ENCODE assay signal across 13 cellular contexts in genomic region chr3:42504334-42505202, GRCh38. TPM values are rescaled to one million over a fixed set of nuclear protein-coding genes. Genes with fewer than 3 reads are reported as not detected.
A peak's percentile ranks its signal among the peaks of the same experiment; 100 is the strongest.
DNase-seq lines count a peak whose midpoint lies in the region; ATAC-seq, FAIRE-seq and TF ChIP-seq lines count a peak whose summit lies in the region.
"Had no signal": no experiment of that assay in that cellular context is flagged by ENCODE, and none has a peak within 500 bp of the region (broad histone marks: within the 10 kb centered on the region; RNA-seq: fewer than 3 reads in every experiment).

No MANE protein-coding gene starts in this region.

- H3K4me1 ChIP-seq in liver (ENCODE audit: control insufficient read depth in 4 of 4, insufficient read depth in 4 of 4, low read length in 3 of 4) (peaks cover 2 to 21% (median 12%) of the 10 kb centered on the region in 4 donors), HepG2 (ENCODE audit: insufficient read depth, low read length) (peaks cover 14% of the 10 kb centered on the region), body of pancreas (peaks cover 31% of the 10 kb centered on the region), urinary bladder (ENCODE audit: insufficient read depth) (no peaks in the 10 kb centered on the region)
- peaks cover 0 to 49% of the 10 kb centered on the region in 2 donors for H3K4me1 ChIP-seq in naive thymus-derived CD4-positive, alpha-beta T cell (ENCODE audit: control insufficient read depth in 2 of 2, insufficient read depth in 2 of 2, low read length in 2 of 2)

- H3K27me3 ChIP-seq in liver (ENCODE audit: control insufficient read depth in 4 of 4, insufficient read depth in 4 of 4, low read length in 3 of 4) (no peaks in the 10 kb centered on the region), HepG2 (ENCODE audit: control insufficient read depth in 1 of 2, insufficient read depth in 2 of 2, low read length in 2 of 2) (peaks cover 9 to 46% of the 10 kb centered on the region in 2 experiments; a peak in 4 of 5 replicates), body of pancreas (peaks cover 0 to 4% of the 10 kb centered on the region in 2 donors)
- H3K27me3 ChIP-seq in naive thymus-derived CD4-positive, alpha-beta T cell (ENCODE audit: control insufficient read depth in 2 of 2, insufficient read depth in 2 of 2, low read length in 2 of 2): peaks cover 0 to 5% of the 10 kb centered on the region in 2 donors

- TF ChIP-seq POLR2A in HepG2 (IDR thresholded peaks at IDR 0.05; ENCODE audit: insufficient read depth in 1 of 2, low read depth in 2 of 2, low read length in 2 of 2): no peak
- no peak for TF ChIP-seq POLR2A in body of pancreas (IDR thresholded peaks at IDR 0.05)

- peaks cover 8 to 38% (median 12%) of the 10 kb centered on the region in 5 donors for H3K27me3 Mint-ChIP-seq in naive thymus-derived CD4-positive, alpha-beta T cell

- no peaks in the 10 kb centered on the region for H4K20me1 ChIP-seq in HepG2 (ENCODE audit: insufficient read depth, low read length)

- no peak overlapping the region for H3K9ac ChIP-seq in liver (ENCODE audit: low read depth in 1 of 2, low read length in 2 of 2)
- no peak overlapping the region for H3K9ac ChIP-seq in HepG2 (ENCODE audit: insufficient read depth, low read depth, low read length)

- no peaks in the 10 kb centered on the region for H3K36me3 ChIP-seq in liver (ENCODE audit: control insufficient read depth in 4 of 4, insufficient read depth in 3 of 4, low read depth in 1 of 4, low read length in 3 of 4)
- H3K36me3 ChIP-seq in HepG2 (replicated peaks in 1 of 2; ENCODE audit: control insufficient read depth in 1 of 2, insufficient read depth in 2 of 2, low read length in 2 of 2): no peaks in the 10 kb centered on the region
- H3K36me3 ChIP-seq in body of pancreas (replicated peaks in 1 of 2; ENCODE audit: insufficient read depth in 1 of 2, low read depth in 2 of 2): no peaks in the 10 kb centered on the region
- H3K36me3 ChIP-seq in naive thymus-derived CD4-positive, alpha-beta T cell (ENCODE audit: control insufficient read depth in 2 of 3, insufficient read depth in 3 of 3, low read length in 3 of 3): no peaks in the 10 kb centered on the region
- no peaks in the 10 kb centered on the region for H3K36me3 ChIP-seq in urinary bladder (ENCODE audit: insufficient read depth)

- peak overlapping the region in 9 of 10 donors; percentile 86 to 98 (median 94) for H3K4me3 Mint-ChIP-seq in naive thymus-derived CD4-positive, alpha-beta T cell

- in situ Hi-C loops in HepG2 (cut with HindIII; ENCODE audit: extremely low pct_ligation_motif_present, low pct_unique_long_range_greater_than_20kb): no loop called here

- TF ChIP-seq CTCF in liver (IDR thresholded peaks at IDR 0.05; ENCODE audit: low read depth, low read length, missing input control) (no peak), HepG2 (CRISPR knock-in tag; IDR thresholded peaks at IDR 0.05) (no peak), body of pancreas (IDR thresholded peaks at IDR 0.05) (no peak)

- no peaks in the 10 kb centered on the region for H3K36me3 Mint-ChIP-seq in naive thymus-derived CD4-positive, alpha-beta T cell

- no peak for FAIRE-seq in HepG2 (lab: Jason Lieb, UNC)

- H3K27ac ChIP-seq in liver (ENCODE audit: low read depth in 1 of 2, low read length in 2 of 2) (peak overlapping the region; percentile 5 to 29), HepG2 (ENCODE audit: extremely low read length, insufficient read depth, low read length) (no peak overlapping the region), body of pancreas (no peak overlapping the region), urinary bladder (ENCODE audit: low read depth) (peak overlapping the region; percentile 11)
- peak overlapping the region; percentile 79 for H3K27ac ChIP-seq in naive thymus-derived CD4-positive, alpha-beta T cell (ENCODE audit: low read depth, low read length)

- H3K4me3 ChIP-seq in liver (ENCODE audit: low read depth in 1 of 3, low read length in 3 of 3) (no peak overlapping the region), HepG2 (replicated peaks in 1 of 3; ENCODE audit: insufficient read depth in 1 of 3, low read depth in 2 of 3, low read length in 3 of 3) (no peak overlapping the region), body of pancreas (no peak overlapping the region), urinary bladder (ENCODE audit: low read depth, low read length) (no peak overlapping the region)
- H3K4me3 ChIP-seq in naive thymus-derived CD4-positive, alpha-beta T cell (ENCODE audit: low read length): no peak overlapping the region

- DNase-seq in HepG2 (ENCODE audit: low spot score) (no peak), body of pancreas (peak in 3 of 4 donors; percentile 5 to 15 (median 10)), NCI-H1105 treated with DMSO at 0.1 percent for 48 hours (lab: John Stamatoyannopoulos, UW) (no peak), T1000 (lab: John Stamatoyannopoulos, UW) (no peak)
- DNase-seq in naive thymus-derived CD4-positive, alpha-beta T cell: peak in 1 of 9 donors; percentile 13
- DNase-seq: amygdala, GOT3, NCI-H2227 treated with DMSO at 0.1 percent for 48 hours, nucleus accumbens had no signal

- H3K27ac Mint-ChIP-seq in naive thymus-derived CD4-positive, alpha-beta T cell: peak overlapping the region in 8 of 9 donors; percentile 12 to 95 (median 88)

- H3K9me3 ChIP-seq in liver (ENCODE audit: control insufficient read depth in 4 of 4, low read length in 3 of 4): no peaks in the 10 kb centered on the region
- H3K9me3 ChIP-seq in HepG2 (ENCODE audit: low read length): no peaks in the 10 kb centered on the region
- H3K9me3 ChIP-seq in body of pancreas: no peaks in the 10 kb centered on the region
- no peaks in the 10 kb centered on the region for H3K9me3 ChIP-seq in naive thymus-derived CD4-positive, alpha-beta T cell (ENCODE audit: control insufficient read depth in 2 of 3, low read length in 3 of 3)

- TF ChIP-seq EP300 in HepG2 (IDR thresholded peaks at IDR 0.05; ENCODE audit: low read depth in 2 of 2, low read length in 2 of 2) (no peak), HepG2 (CRISPR knock-in tag; IDR thresholded peaks at IDR 0.05; ENCODE audit: borderline replicate concordance) (no peak)

- no peaks in the 10 kb centered on the region for H3K9me3 Mint-ChIP-seq in naive thymus-derived CD4-positive, alpha-beta T cell

- CTCF ChIA-PET in HepG2 (lab: Yijun Ruan, JAX; ENCODE audit: low intra/inter-chr PET ratio, low total read pairs): no interaction called here
- CTCF ChIA-PET in naive thymus-derived CD4-positive, alpha-beta T cell (lab: Charles Lee): interaction anchor here (0.6 to 1.5 kb wide), 7 partner anchors 14 to 43 kb away, joined by 3 to 7 read pairs (median 4); no protein-coding TSS in a partner anchor

- H3K79me2 ChIP-seq in HepG2 (ENCODE audit: insufficient read depth, low read length): no peaks in the 10 kb centered on the region

- ATAC-seq in HepG2 (no peak), body of pancreas (no peak), GM19035 (IDR thresholded peaks at IDR 0.05; ENCODE audit: unreplicated experiment) (no peak)
- ATAC-seq in naive thymus-derived CD4-positive, alpha-beta T cell: no peak

- POLR2A ChIA-PET in HepG2 (lab: Yijun Ruan, JAX): no interaction called here
- POLR2A ChIA-PET in naive thymus-derived CD4-positive, alpha-beta T cell (lab: Charles Lee): interaction anchor here (1.4 to 5.1 kb wide), 3 partner anchors 12 to 43 kb away, joined by 3 to 82 read pairs (median 59); no protein-coding TSS in a partner anchor

- intact Hi-C loops in HepG2 (cut with micrococcal nuclease; ENCODE audit: unreplicated experiment): loop anchor here (5.0 kb wide), 1 partner anchor 38 kb away; no protein-coding TSS in a partner anchor
- intact Hi-C loops in body of pancreas (cut with DNase I): loop anchor here (5.0 kb wide), 1 partner anchor 33 kb away; no protein-coding TSS in a partner anchor
- intact Hi-C loops in naive thymus-derived CD4-positive, alpha-beta T cell (cut with micrococcal nuclease): loop anchor here (5.0 to 10.0 kb wide), 5 partner anchors 148 to 490 kb away; partner anchors contain the start of gene ZBTB47 (in 1 of the 2)

- no peak overlapping the region for H2AFZ ChIP-seq in HepG2 (ENCODE audit: low read length)

- TF ChIP-seq RAD21 in liver (IDR thresholded peaks at IDR 0.05) (no peak), HepG2 (CRISPR knock-in tag; IDR thresholded peaks at IDR 0.05) (no peak)

- BruUV-seq in HepG2 (replicated peaks; lab: Mats Ljungman, UMichigan): no TSS peak

- WGBS in liver: 78% methylated on average over 10 of the region's 10 CpGs
- 40% methylated on average over 7 of the region's 10 CpGs for WGBS in HepG2 (ENCODE audit: low lambda C conversion rate)
- 72 to 79% methylated on average over 10 of the region's 10 CpGs for WGBS in body of pancreas, 2 donors
- 71% methylated on average over 10 of the region's 10 CpGs for WGBS in urinary bladder

- peaks cover 41 to 82% (median 64%) of the 10 kb centered on the region in 7 donors for H3K4me1 Mint-ChIP-seq in naive thymus-derived CD4-positive, alpha-beta T cell

- H3K4me2 ChIP-seq in HepG2 (ENCODE audit: low read depth, low read length): no peak overlapping the region

RNA-seq across cellular contexts. Expression of gene VIPR1, which starts 2.1 kb away (rescaled TPM):
- total RNA-seq in liver (10 to 100 TPM in 1 of 2 donors, 1 to 10 TPM in 1; 2.3 to 41.8 TPM), HepG2 (2016; rRNA removed; fragmentation: Illumina TruSeq; extraction: Trizol) (0.04 TPM in 1 of 2 replicates, not detected in the other), body of pancreas (10 to 100 TPM in 1 of 2 donors, under 1 TPM in 1; 0.99 to 10.6 TPM), urinary bladder (5.2 TPM)
- polyA plus RNA-seq in liver (10 to 100 TPM; 14.1 to 15.1 TPM), HepG2 (2011; rRNA removed) (0.07 and 0.11 TPM in 2 replicates), urinary bladder (6.2 TPM)
- total RNA-seq in HepG2 (2016; cell fraction: cytosol; rRNA removed; fragmentation: Illumina TruSeq; extraction: Trizol; ENCODE audit: low read depth): not detected in 2 replicates
- total RNA-seq in HepG2 (2016; cell fraction: insoluble cytoplasmic fraction; rRNA removed; fragmentation: Illumina TruSeq; extraction: Trizol): 0.19 TPM in 1 of 2 replicates, not detected in the other
- 0.12 TPM in 1 of 2 replicates, not detected in the other for total RNA-seq in HepG2 (2016; cell fraction: membrane; rRNA removed; fragmentation: Illumina TruSeq; extraction: Trizol)
- not detected in 2 replicates for total RNA-seq in HepG2 (2016; cell fraction: nucleus; rRNA removed; fragmentation: Illumina TruSeq; extraction: Trizol)
- 0.04 TPM in 2 replicates for polyA plus RNA-seq in HepG2 (2011; cell fraction: cytosol; rRNA removed)
- polyA plus RNA-seq in HepG2 (2011; cell fraction: nucleus; rRNA removed): 0.27 and 0.29 TPM in 2 replicates
- 0.30 TPM in 1 of 2 replicates, not detected in the other for polyA plus RNA-seq in HepG2 (2012)
- 0.03 TPM in 1 of 2 replicates, not detected in the other for polyA plus RNA-seq in HepG2 (2016; cell fraction: cytosol; fragmentation: Illumina TruSeq; extraction: Trizol; ENCODE audit: low read depth)
- not detected in 2 replicates for polyA plus RNA-seq in HepG2 (2016; cell fraction: insoluble cytoplasmic fraction; fragmentation: Illumina TruSeq; extraction: Trizol; ENCODE audit: low read depth)
- not detected in 2 replicates for polyA plus RNA-seq in HepG2 (2016; cell fraction: membrane; fragmentation: Illumina TruSeq; extraction: Trizol; ENCODE audit: low read depth)
- not detected in 2 replicates for polyA plus RNA-seq in HepG2 (2016; cell fraction: nucleus; fragmentation: Illumina TruSeq; extraction: Trizol; ENCODE audit: insufficient read depth, low read depth)
- 0.86 TPM in 1 of 2 replicates, not detected in the other for polyA minus RNA-seq in HepG2 (2011; rRNA and poly(A)+ RNA removed; ENCODE audit: low replicate concordance)
- polyA minus RNA-seq in HepG2 (2011; cell fraction: cytosol; rRNA and poly(A)+ RNA removed): not detected in 2 replicates
- polyA minus RNA-seq in HepG2 (2011; cell fraction: nucleus; rRNA and poly(A)+ RNA removed): 0.12 TPM in 1 of 2 replicates, not detected in the other
- 100 to 1,000 TPM in 2 of 5 experiments, 10 to 100 TPM in 2, 1 to 10 TPM in 1; 8.0 to 133 (median 70.5) TPM for total RNA-seq in naive thymus-derived CD4-positive, alpha-beta T cell
- polyA plus RNA-seq in naive thymus-derived CD4-positive, alpha-beta T cell: 10 to 100 TPM; 30.5 to 44.8 TPM
- total RNA-seq: fibroblast of villous mesenchyme had no signal

Comparison
In these comparisons a context has a peak if more than half of its experiments do, and no peak if none do; other contexts are left out.
1. H3K27ac ChIP-seq: peak in liver (2 of 2), naive thymus-derived CD4-positive, alpha-beta T cell (single experiment) and urinary bladder (single experiment); none in HepG2 (single experiment) and body of pancreas (0 of 4).
2. DNase-seq: peak in body of pancreas (3 of 4); none in HepG2 (single experiment), NCI-H1105 treated with DMSO at 0.1 percent for 48 hours (single experiment) and T1000 (single experiment).